In genomic region chr7:74178632-74179031, GRCh38 we compare ENCODE assay signal across 11 cellular contexts. TPM values are rescaled to one million over a fixed set of nuclear protein-coding genes. Genes with fewer than 3 reads are reported as not detected.
DNase-seq lines count a peak whose midpoint lies in the region; ATAC-seq and TF ChIP-seq lines count a peak whose summit lies in the region.
"Had no signal": no experiment of that assay in that cellular context is flagged by ENCODE, and none has a peak within 500 bp of the region (broad histone marks: within the 10 kb centered on the region; RNA-seq: fewer than 3 reads in every experiment).

No MANE protein-coding gene starts in this region.

- H3K27me3 ChIP-seq in cardiac muscle cell (no peaks in the 10 kb centered on the region), right atrium auricular region (no peaks in the 10 kb centered on the region), hepatocyte (no peaks in the 10 kb centered on the region), stomach (no peaks in the 10 kb centered on the region)

- peaks cover 70% of the 10 kb centered on the region for H3K4me1 Mint-ChIP-seq in activated CD4-positive, alpha-beta memory T cell treated with anti-CD3 and anti-CD28 coated beads for 36 hours (ENCODE audit: low read depth)

- POLR2A ChIA-PET in activated CD4-positive, alpha-beta memory T cell treated with anti-CD3 and anti-CD28 coated beads for 36 hours (lab: Charles Lee): interaction anchor here (1.1 to 1.7 kb wide), 2 partner anchors 95 to 110 kb away, joined by 3 to 4 read pairs; partner anchors contain the start of gene LIMK1

- H3K9me3 ChIP-seq in cardiac muscle cell (ENCODE audit: low read depth): no peaks in the 10 kb centered on the region
- H3K9me3 ChIP-seq in right atrium auricular region: no peaks in the 10 kb centered on the region
- H3K9me3 ChIP-seq in hepatocyte (ENCODE audit: low read depth): no peaks in the 10 kb centered on the region
- no peaks in the 10 kb centered on the region for H3K9me3 ChIP-seq in stomach

- H3K79me2 ChIP-seq in hepatocyte: peaks cover 94% of the 10 kb centered on the region

- H3K4me3 Mint-ChIP-seq in activated CD4-positive, alpha-beta memory T cell treated with anti-CD3 and anti-CD28 coated beads for 36 hours: peak overlapping the region; percentile 43

- TF ChIP-seq CTCF in cardiac muscle cell (IDR thresholded peaks at IDR 0.05; ENCODE audit: low read depth, low read length) (no peak), right atrium auricular region (IDR thresholded peaks at IDR 0.05) (no peak), hepatocyte (IDR thresholded peaks at IDR 0.05; ENCODE audit: poor library complexity) (no peak), stomach (IDR thresholded peaks at IDR 0.05) (no peak)

- DNase-seq in cardiac muscle cell (ENCODE audit: low read depth in 1 of 2, low spot score in 1 of 2) (peak in 1 of 2 donors; percentile 48), right atrium auricular region (ENCODE audit: low spot score) (no peak), hepatocyte (ENCODE audit: low spot score) (no peak), stomach (no peak), RPMI8226 (no peak), posterior vena cava (ENCODE audit: low spot score) (no peak)
- DNase-seq in activated CD4-positive, alpha-beta memory T cell treated with anti-CD3 and anti-CD28 coated beads for 36 hours: peak; percentile 49
- DNase-seq: kidney; NCI-H2081 treated with DMSO at 0.1 percent for 48 hours; stimulated activated CD4-positive, alpha-beta T cell treated with anti-CD3 and anti-CD28 coated beads, Interleukin-4, amount 100 ng/mL, for 4 hours had no signal

- H4K20me1 ChIP-seq in hepatocyte (ENCODE audit: insufficient read depth, poor library complexity, severe bottlenecking): peaks cover 87% of the 10 kb centered on the region

- 60% methylated on average over 9 of the region's 9 CpGs for WGBS in hepatocyte (ENCODE audit: low lambda C conversion rate, missing lambda C conversion rate)
- 32 to 47% (median 38%) methylated on average over 9 of the region's 9 CpGs for WGBS in stomach, 5 donors

- ATAC-seq in GM19351 (IDR thresholded peaks at IDR 0.05; ENCODE audit: unreplicated experiment): no peak

- peaks cover 37% of the 10 kb centered on the region for H3K36me3 Mint-ChIP-seq in activated CD4-positive, alpha-beta memory T cell treated with anti-CD3 and anti-CD28 coated beads for 36 hours

- no peaks in the 10 kb centered on the region for H3K9me3 Mint-ChIP-seq in activated CD4-positive, alpha-beta memory T cell treated with anti-CD3 and anti-CD28 coated beads for 36 hours

- no peak overlapping the region for H2AFZ ChIP-seq in hepatocyte

- H3K4me1 ChIP-seq in cardiac muscle cell (ENCODE audit: low read depth): peaks cover 15% of the 10 kb centered on the region
- H3K4me1 ChIP-seq in right atrium auricular region: peaks cover 0 to 77% of the 10 kb centered on the region in 2 donors
- H3K4me1 ChIP-seq in hepatocyte (ENCODE audit: insufficient read depth): peaks cover 54% of the 10 kb centered on the region
- peaks cover 81 to 89% (median 86%) of the 10 kb centered on the region in 4 donors for H3K4me1 ChIP-seq in stomach

- CTCF ChIA-PET in activated CD4-positive, alpha-beta memory T cell treated with anti-CD3 and anti-CD28 coated beads for 36 hours (lab: Charles Lee): interaction anchor here (1.0 to 3.4 kb wide), 6 partner anchors 12 to 110 kb away, joined by 3 to 15 read pairs (median 4); no protein-coding TSS in a partner anchor

- H3K4me3 ChIP-seq in cardiac muscle cell (no peak overlapping the region), right atrium auricular region (no peak overlapping the region), hepatocyte (no peak overlapping the region), stomach (peak overlapping the region in 1 of 4 donors; percentile 5)

- H3K27me3 Mint-ChIP-seq in activated CD4-positive, alpha-beta memory T cell treated with anti-CD3 and anti-CD28 coated beads for 36 hours: no peaks in the 10 kb centered on the region

- no peaks in the 10 kb centered on the region for H3K9me2 ChIP-seq in hepatocyte (replicated peaks; ENCODE audit: insufficient read depth)

- H3K4me2 ChIP-seq in hepatocyte: peak overlapping the region; percentile 80

- peak overlapping the region; percentile 1 for H3K27ac ChIP-seq in cardiac muscle cell
- no peak overlapping the region for H3K27ac ChIP-seq in right atrium auricular region
- H3K27ac ChIP-seq in hepatocyte: peak overlapping the region; percentile 19
- peak overlapping the region in 4 of 5 donors; percentile 9 to 40 (median 29) for H3K27ac ChIP-seq in stomach

- no peak for TF ChIP-seq POLR2A in stomach (IDR thresholded peaks at IDR 0.05)

- H3K36me3 ChIP-seq in cardiac muscle cell (no peaks in the 10 kb centered on the region), right atrium auricular region (no peaks in the 10 kb centered on the region), hepatocyte (replicated peaks; ENCODE audit: insufficient read depth, low read depth) (no peaks in the 10 kb centered on the region), stomach (peaks cover 10 to 40% (median 23%) of the 10 kb centered on the region in 4 donors)

- no peak for TF ChIP-seq EP300 in stomach (IDR thresholded peaks at IDR 0.05)

- intact Hi-C loops in activated CD4-positive, alpha-beta memory T cell treated with anti-CD3 and anti-CD28 coated beads for 36 hours (cut with micrococcal nuclease): loop anchor here (10.0 kb wide), 1 partner anchor 334 kb away; the partner anchor contains the start of gene METTL27
- intact Hi-C loops in stomach (cut with DNase I; ENCODE audit: low total_unique reads) (loop anchor here (10.0 kb wide), 1 partner anchor 94 kb away; the partner anchor contains the start of gene LIMK1), posterior vena cava (cut with DNase I) (loop anchor here in 1 of 2 donors (10.0 kb wide), 1 partner anchor 94 kb away; the partner anchor contains the start of gene LIMK1)

- H3K27ac Mint-ChIP-seq in activated CD4-positive, alpha-beta memory T cell treated with anti-CD3 and anti-CD28 coated beads for 36 hours: peak overlapping the region; percentile 88

RNA-seq across cellular contexts. Expression of gene EIF4H, which starts 4.5 kb away (rescaled TPM):
- total RNA-seq in cardiac muscle cell (314 and 330 TPM in 2 replicates), right atrium auricular region (100 to 1,000 TPM; 175 to 203 TPM), hepatocyte (208 and 217 TPM in 2 replicates), stomach (100 to 1,000 TPM in 4 of 5 donors, 10 to 100 TPM in 1; 71.2 to 235 (median 180) TPM), posterior vena cava (100 to 1,000 TPM; 207 to 213 TPM)
- polyA plus RNA-seq in cardiac muscle cell (323 and 395 TPM in 2 replicates), hepatocyte (178 and 179 TPM in 2 replicates), stomach (100 to 1,000 TPM; 144 to 206 (median 149) TPM)
- total RNA-seq in activated CD4-positive, alpha-beta memory T cell treated with anti-CD3 and anti-CD28 coated beads for 36 hours: 100 to 1,000 TPM; 400 to 410 TPM

RNA-seq across cellular contexts. Expression of gene LAT2, which starts 31.2 kb away (rescaled TPM):
- 0.63 and 1.1 TPM in 2 replicates for total RNA-seq in cardiac muscle cell
- polyA plus RNA-seq in cardiac muscle cell: 0.86 and 0.94 TPM in 2 replicates
- total RNA-seq in right atrium auricular region: 1 to 10 TPM; 1.4 to 6.1 TPM
- total RNA-seq in activated CD4-positive, alpha-beta memory T cell treated with anti-CD3 and anti-CD28 coated beads for 36 hours: 1 to 10 TPM; 6.6 to 6.7 TPM
- 0.43 and 0.72 TPM in 2 replicates for total RNA-seq in hepatocyte
- 0.66 and 1.2 TPM in 2 replicates for polyA plus RNA-seq in hepatocyte
- 100 to 1,000 TPM in 1 of 5 donors, 1 to 10 TPM in 3, under 1 TPM in 1; 0.45 to 150 (median 3.9) TPM for total RNA-seq in stomach
- 1 to 10 TPM; 6.3 to 8.7 (median 7.2) TPM for polyA plus RNA-seq in stomach
- 1 to 10 TPM; 8.2 to 8.3 TPM for total RNA-seq in posterior vena cava

Comparison
In these comparisons a context has a peak if more than half of its experiments do, and no peak if none do; other contexts are left out.
1. H3K27ac ChIP-seq: peak in cardiac muscle cell (single experiment), hepatocyte (single experiment) and stomach (4 of 5); none in right atrium auricular region (0 of 2).